7 cellular contexts compared by ENCODE assay signal in the genomic region with DNA sequence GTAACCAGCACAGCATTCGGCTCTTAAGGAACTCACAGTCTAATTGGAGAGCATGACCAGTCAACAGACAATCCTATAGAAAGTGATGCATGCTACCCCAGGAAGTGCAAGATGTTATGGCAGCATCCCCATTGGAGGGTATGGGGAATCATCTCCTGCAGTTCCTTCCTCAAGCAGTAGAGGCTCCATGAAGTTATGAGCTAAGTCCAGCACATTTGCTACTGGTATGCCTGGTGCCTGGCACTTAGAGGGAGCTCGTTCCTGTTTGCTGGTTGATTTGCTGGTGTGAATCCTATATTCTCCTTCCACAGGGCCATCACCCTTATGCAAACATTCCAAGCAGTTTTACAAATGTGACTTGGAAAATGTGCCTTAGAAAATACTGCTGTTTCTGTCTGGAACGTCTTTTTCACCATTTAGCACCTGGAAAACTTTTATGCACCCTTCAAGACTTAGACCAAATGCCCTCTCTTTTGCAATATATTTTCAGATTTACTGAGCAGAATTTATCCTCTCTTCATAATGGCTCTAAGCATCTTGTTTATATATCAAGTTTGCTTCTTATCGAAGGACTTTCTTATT.
A peak's percentile ranks its signal among the peaks of the same experiment; 100 is the strongest.
DNase-seq lines count a peak whose midpoint lies in the region; FAIRE-seq and TF ChIP-seq lines count a peak whose summit lies in the region.

No MANE protein-coding gene starts in this region.

- H3K27ac Mint-ChIP-seq in progenitor cell of endocrine pancreas = no peak overlapping the region

- H2AFZ ChIP-seq in endothelial cell of umbilical vein (ENCODE audit: low read depth, low read length) = no peak overlapping the region

- dilution Hi-C loops in endothelial cell of umbilical vein (cut with MboI; ENCODE audit: extremely low pct_ligation_motif_present, low sequenced_read_pairs) = no loop called here

- H3K36me3 Mint-ChIP-seq in progenitor cell of endocrine pancreas (ENCODE audit: insufficient read depth) = no peaks in the 10 kb centered on the region

- H3K27me3 Mint-ChIP-seq in progenitor cell of endocrine pancreas = peaks cover 63% of the 10 kb centered on the region

- FAIRE-seq in endothelial cell of umbilical vein (lab: Jason Lieb, UNC) = peak; percentile 35

- peaks cover 6% of the 10 kb centered on the region for H3K4me1 Mint-ChIP-seq in progenitor cell of endocrine pancreas (ENCODE audit: low read depth)

- H3K4me3 ChIP-seq in NT2/D1 (ENCODE audit: insufficient read length, low read depth) (no peak overlapping the region), endothelial cell of umbilical vein (replicated peaks in 1 of 3; ENCODE audit: insufficient read depth in 1 of 3, low read depth in 1 of 3, low read length in 3 of 3) (no peak overlapping the region)

- no peaks in the 10 kb centered on the region for H4K20me1 ChIP-seq in endothelial cell of umbilical vein (replicated peaks; ENCODE audit: control insufficient read depth, extremely low read depth, insufficient read depth, low read length)

- no peak overlapping the region for H3K4me2 ChIP-seq in endothelial cell of umbilical vein (ENCODE audit: insufficient read depth, low read length)

- CTCF ChIA-PET in GM10248 (lab: Yijun Ruan, JAX) = interaction anchor here (0.7 to 5.9 kb wide), 10 partner anchors 9 to 506 kb away, joined by 3 to 46 read pairs (median 6); no protein-coding TSS in a partner anchor
- CTCF ChIA-PET in endothelial cell of umbilical vein (lab: Charles Lee) = interaction anchor here (0.6 to 1.5 kb wide), 9 partner anchors 15 to 520 kb away, joined by 3 to 7 read pairs (median 4); no protein-coding TSS in a partner anchor

- H3K4me1 ChIP-seq in NT2/D1 (ENCODE audit: insufficient read depth, insufficient read length) = no peaks in the 10 kb centered on the region
- H3K4me1 ChIP-seq in endothelial cell of umbilical vein (ENCODE audit: control insufficient read depth, extremely low read depth, insufficient read depth, low read length) = no peaks in the 10 kb centered on the region

- H3K9me3 ChIP-seq in NT2/D1 (ENCODE audit: insufficient read depth, low read length) = no peaks in the 10 kb centered on the region
- no peaks in the 10 kb centered on the region for H3K9me3 ChIP-seq in endothelial cell of umbilical vein (replicated peaks; ENCODE audit: control insufficient read depth, insufficient read depth, low read length)

- intact Hi-C loops in endothelial cell of umbilical vein (cut with micrococcal nuclease) = loop anchor here (10.0 kb wide), 1 partner anchor 202 kb away; no protein-coding TSS in a partner anchor

- H3K4me3 Mint-ChIP-seq in progenitor cell of endocrine pancreas (ENCODE audit: low read depth) = no peak overlapping the region

- no TSS peak for BruUV-seq in endothelial cell of umbilical vein (replicated peaks; lab: Mats Ljungman, UMichigan)

- TF ChIP-seq POLR2A in endothelial cell of umbilical vein (IDR thresholded peaks at IDR 0.05; ENCODE audit: low read depth, low read length) = no peak

- TF ChIP-seq CTCF in GM10248 (IDR thresholded peaks at IDR 0.05; ENCODE audit: control extremely low read depth, extremely low read depth, low read depth, missing control alignments) (peak; percentile 38), endothelial cell of umbilical vein (IDR thresholded peaks at IDR 0.05; ENCODE audit: extremely low read depth in 1 of 2, insufficient read depth in 1 of 2, low read depth in 1 of 2, low read length in 2 of 2) (peak; percentile 10 to 36), progenitor cell of endocrine pancreas (IDR thresholded peaks at IDR 0.05; ENCODE audit: unreplicated experiment) (peak; percentile 64)

- no peaks in the 10 kb centered on the region for H3K9me1 ChIP-seq in endothelial cell of umbilical vein (replicated peaks; ENCODE audit: control insufficient read depth, extremely low read depth, insufficient read depth, low read length)

- H3K9ac ChIP-seq in NT2/D1 (ENCODE audit: insufficient read length, low read depth) (no peak overlapping the region), endothelial cell of umbilical vein (replicated peaks; ENCODE audit: extremely low read depth, insufficient read depth, low read length) (no peak overlapping the region)

- H3K27me3 ChIP-seq in NT2/D1 (ENCODE audit: insufficient read depth, insufficient read length) (peaks cover 8% of the 10 kb centered on the region), endothelial cell of umbilical vein (ENCODE audit: control insufficient read depth in 2 of 2, insufficient read depth in 2 of 2, low read length in 2 of 2) (no peaks in the 10 kb centered on the region)

- H3K79me2 ChIP-seq in endothelial cell of umbilical vein (ENCODE audit: control insufficient read depth, insufficient read depth, low read length) = no peaks in the 10 kb centered on the region

- H3K9me3 Mint-ChIP-seq in progenitor cell of endocrine pancreas (ENCODE audit: low read depth) = no peaks in the 10 kb centered on the region

- POLR2A ChIA-PET in GM10248 (lab: Yijun Ruan, JAX) = no interaction called here
- POLR2A ChIA-PET in endothelial cell of umbilical vein (lab: Charles Lee) = no interaction called here

- no peaks in the 10 kb centered on the region for H3K36me3 ChIP-seq in NT2/D1 (ENCODE audit: insufficient read depth, insufficient read length, low read length)
- H3K36me3 ChIP-seq in endothelial cell of umbilical vein (ENCODE audit: control insufficient read depth in 2 of 2, extremely low read depth in 1 of 2, insufficient read depth in 2 of 2, low read length in 2 of 2) = no peaks in the 10 kb centered on the region

- DNase-seq in GM10248 (ENCODE audit: extremely low spot score) (peak; percentile 10), HPDE6-E6E7 (ENCODE audit: extremely low spot score) (peak; percentile 12), NT2/D1 (ENCODE audit: low read depth, low spot score) (peak; percentile 52), endothelial cell of umbilical vein (ENCODE audit: low read depth, low spot score) (peak; percentile 20), progenitor cell of endocrine pancreas (ENCODE audit: low spot score, unreplicated experiment) (peak; percentile 31), activated T-cell treated with anti-CD3 and anti-CD28 coated beads for 4 hours (no peak)
- DNase-seq in stimulated activated CD4-positive, alpha-beta T cell treated with anti-CD3 and anti-CD28 coated beads, Interleukin-2, amount 100 ng/mL, for 24 hours = no peak

- H3K27ac ChIP-seq in endothelial cell of umbilical vein (ENCODE audit: insufficient read depth, low read depth, low read length) = no peak overlapping the region

TF ChIP-seq in endothelial cell of umbilical vein, 7 proteins besides CTCF, POLR2A, EP300 and RAD21:
- TF ChIP-seq, protein P1, sequence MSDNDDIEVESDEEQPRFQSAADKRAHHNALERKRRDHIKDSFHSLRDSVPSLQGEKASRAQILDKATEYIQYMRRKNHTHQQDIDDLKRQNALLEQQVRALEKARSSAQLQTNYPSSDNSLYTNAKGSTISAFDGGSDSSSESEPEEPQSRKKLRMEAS (IDR thresholded peaks at IDR 0.05; ENCODE audit: insufficient read depth, insufficient read length) = no peak
- TF ChIP-seq POLR2AphosphoS5 (IDR thresholded peaks at IDR 0.05; ENCODE audit: insufficient read depth, low read depth, low read length) (no peak), JUN (IDR thresholded peaks at IDR 0.05; ENCODE audit: borderline replicate concordance, insufficient read depth, insufficient read length, low read depth) (no peak), FOS (IDR thresholded peaks at IDR 0.05; ENCODE audit: borderline replicate concordance, insufficient read depth, low read length) (no peak), GATA2 (IDR thresholded peaks at IDR 0.05; ENCODE audit: insufficient read depth, insufficient read length, low read depth, low read length) (no peak)

Comparison
In these comparisons a context has a peak if more than half of its experiments do, and no peak if none do; other contexts are left out.
1. DNase-seq: peak in GM10248 (single experiment), HPDE6-E6E7 (single experiment), NT2/D1 (single experiment), endothelial cell of umbilical vein (single experiment) and progenitor cell of endocrine pancreas (single experiment); none in activated T-cell treated with anti-CD3 and anti-CD28 coated beads for 4 hours (single experiment) and stimulated activated CD4-positive, alpha-beta T cell treated with anti-CD3 and anti-CD28 coated beads, Interleukin-2, amount 100 ng/mL, for 24 hours (0 of 2).
2. Peak in every context shown above with its lines, with median percentiles within 50 percentile points of each other: CTCF ChIP-seq.